Comparison of ENCODE assay signal across 8 cellular contexts in the genomic region with DNA sequence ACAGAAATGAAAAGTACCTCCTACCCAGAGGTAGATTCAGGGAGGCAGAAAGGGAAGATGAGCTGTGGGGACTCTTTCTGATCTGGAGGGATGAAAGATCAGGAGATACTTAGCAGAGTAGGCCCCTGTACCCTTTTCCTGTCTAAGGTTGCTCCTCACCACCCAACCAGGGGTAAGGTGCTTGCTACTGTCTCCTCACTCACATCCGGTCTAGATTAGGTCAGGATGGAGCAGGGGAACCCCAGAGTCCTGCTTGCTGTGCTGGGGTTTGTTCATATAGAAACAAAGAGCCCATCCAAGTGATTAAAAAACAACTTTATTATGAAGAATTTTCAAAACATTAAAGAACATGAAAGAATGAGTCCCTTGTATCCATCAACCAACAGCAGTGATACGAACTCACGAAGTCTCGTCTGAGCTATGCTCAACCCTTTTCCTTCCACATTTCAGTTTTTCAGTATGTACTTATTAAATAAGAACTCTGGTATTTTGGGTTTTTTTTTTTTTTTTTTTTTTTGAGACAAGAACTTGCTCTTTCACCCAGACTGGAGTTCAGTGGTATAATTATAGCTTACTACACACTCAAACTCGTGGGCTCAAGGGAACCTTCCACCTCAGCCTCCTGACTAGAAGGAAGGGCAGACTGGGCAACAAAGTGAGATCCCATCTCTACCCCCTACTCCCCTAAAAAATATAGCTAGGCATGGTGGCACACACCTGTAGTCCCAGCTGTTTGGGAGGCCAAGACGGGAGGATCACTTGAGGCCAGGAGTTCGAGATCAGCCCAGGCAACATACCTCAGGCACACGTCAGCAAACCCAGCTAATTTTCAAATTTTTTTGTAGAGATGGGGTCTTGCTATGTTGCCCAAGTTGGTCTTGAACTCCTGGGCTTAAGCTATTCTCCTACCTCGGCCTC. TPM values are rescaled to one million over a fixed set of nuclear protein-coding genes. Genes with fewer than 3 reads are reported as not detected.
DNase-seq lines count a peak whose midpoint lies in the region; ATAC-seq and TF ChIP-seq lines count a peak whose summit lies in the region.

No MANE protein-coding gene starts in this region.

- peaks cover 43% of the 10 kb centered on the region for H3K4me1 Mint-ChIP-seq in memory B cell

- peaks cover 10% of the 10 kb centered on the region for H3K36me3 ChIP-seq in left ventricle myocardium inferior

- TF ChIP-seq CTCF in left ventricle myocardium inferior (IDR thresholded peaks at IDR 0.05; ENCODE audit: borderline replicate concordance) = no peak

- ATAC-seq in GM18502 (IDR thresholded peaks at IDR 0.05; ENCODE audit: poor library complexity, unreplicated experiment) (peak; percentile 50), HG03025 (IDR thresholded peaks at IDR 0.05; ENCODE audit: low FRiP score, unreplicated experiment) (peak; percentile 25), memory B cell (ENCODE audit: low read depth) (peak; percentile 26), left lobe of liver (no peak)

- peaks cover 40% of the 10 kb centered on the region for H3K4me1 ChIP-seq in left ventricle myocardium inferior

- no peak overlapping the region for H3K4me3 ChIP-seq in left ventricle myocardium inferior

- no peaks in the 10 kb centered on the region for H3K27me3 Mint-ChIP-seq in memory B cell

- DNase-seq in activated CD4-positive, alpha-beta T cell treated with anti-CD3 and anti-CD28 coated beads, Interleukin-2, amount 50 U/mL, for 4 hours = peak; percentile 34 to 52
- peak; percentile 29 to 34 for DNase-seq in memory B cell (ENCODE audit: low spot score in 2 of 2)
- no peak for DNase-seq in left ventricle myocardium inferior
- no peak for DNase-seq in NCI-H2029 treated with DMSO at 0.1 percent for 48 hours (lab: John Stamatoyannopoulos, UW)
- no peak for DNase-seq in NCI-H2107 (lab: John Stamatoyannopoulos, UW)
- no peak for DNase-seq in left lobe of liver (ENCODE audit: low spot score)

- H3K27ac ChIP-seq in left ventricle myocardium inferior (replicated peaks) = no peak overlapping the region

- H3K4me3 Mint-ChIP-seq in memory B cell = peak overlapping the region; percentile 100

- peaks cover 7% of the 10 kb centered on the region for H3K36me3 Mint-ChIP-seq in memory B cell

- intact Hi-C loops in left ventricle myocardium inferior (cut with micrococcal nuclease) = no loop called here

- H3K9me3 ChIP-seq in left ventricle myocardium inferior (replicated peaks) = no peaks in the 10 kb centered on the region

- H3K9me3 Mint-ChIP-seq in memory B cell = no peaks in the 10 kb centered on the region

- no peaks in the 10 kb centered on the region for H3K27me3 ChIP-seq in left ventricle myocardium inferior (ENCODE audit: low read depth)

- H3K27ac Mint-ChIP-seq in memory B cell = peak overlapping the region; percentile 99

RNA-seq across cellular contexts. Expression of a gene that starts 3.1 kb away (rescaled TPM):
- total RNA-seq in left ventricle myocardium inferior = 8.2 TPM
- total RNA-seq in left lobe of liver = 15.7 TPM

RNA-seq across cellular contexts. Expression of a gene that starts 28.5 kb away (rescaled TPM):
- total RNA-seq in left ventricle myocardium inferior (61.2 TPM), left lobe of liver (161 TPM)

Comparison
In these comparisons a context has a peak if more than half of its experiments do, and no peak if none do; other contexts are left out.
1. DNase-seq: peak in activated CD4-positive, alpha-beta T cell treated with anti-CD3 and anti-CD28 coated beads, Interleukin-2, amount 50 U/mL, for 4 hours (2 of 2) and memory B cell (2 of 2); none in left ventricle myocardium inferior (single experiment), NCI-H2029 treated with DMSO at 0.1 percent for 48 hours (single experiment), NCI-H2107 (single experiment) and left lobe of liver (single experiment).